7 cellular contexts compared by ENCODE assay signal in genomic region chr1:143803904-143804539, GRCh38.
DNase-seq lines count a peak whose midpoint lies in the region; ATAC-seq and TF ChIP-seq lines count a peak whose summit lies in the region.
"Not testable (repeated sequence)": the region's sequence is repeated elsewhere in the genome, so short reads cannot be mapped to it uniquely, and the experiment has no call there.

No MANE protein-coding gene starts in this region.

- H3K4me1 Mint-ChIP-seq in T-cell; activated naive CD8-positive, alpha-beta T cell treated with anti-CD3 and anti-CD28 coated beads for 36 hours: not testable (repeated sequence)

- peak; percentile 62 for ATAC-seq in GM18498 (IDR thresholded peaks at IDR 0.05; ENCODE audit: unreplicated experiment)
- ATAC-seq in HG03354 (IDR thresholded peaks at IDR 0.05; ENCODE audit: poor library complexity, severe bottlenecking, unreplicated experiment) = peak; percentile 57
- not testable (repeated sequence) for ATAC-seq in T-cell (replicated peaks in 1 of 4)
- ATAC-seq in right lobe of liver = peak; percentile 47 to 81 (median 71)
- peak; percentile 79 for ATAC-seq in sciatic nerve

- H3K27me3 ChIP-seq in right lobe of liver = not testable (repeated sequence)

- H3K27ac Mint-ChIP-seq in T-cell; activated naive CD8-positive, alpha-beta T cell treated with anti-CD3 and anti-CD28 coated beads for 36 hours: not testable (repeated sequence)

- not testable (repeated sequence) for H3K9me3 Mint-ChIP-seq in T-cell; activated naive CD8-positive, alpha-beta T cell treated with anti-CD3 and anti-CD28 coated beads for 36 hours

- H3K4me3 ChIP-seq in fibroblast of pulmonary artery (replicated peaks; ENCODE audit: low read depth, low read length) = peak overlapping the region; percentile 47
- H3K4me3 ChIP-seq in right lobe of liver = peak overlapping the region in 1 of 3 donors; percentile 54

- CTCF ChIA-PET in T-cell (lab: Charles Lee) = not testable (repeated sequence)

- peak overlapping the region in 2 of 3 donors; percentile 60 to 64 for H3K4me3 Mint-ChIP-seq in T-cell
- peak overlapping the region; percentile 63 for H3K4me3 Mint-ChIP-seq in activated naive CD8-positive, alpha-beta T cell treated with anti-CD3 and anti-CD28 coated beads for 36 hours

- TF ChIP-seq CTCF in fibroblast of pulmonary artery (IDR thresholded peaks at IDR 0.05; ENCODE audit: low read length, missing control alignments); right lobe of liver (IDR thresholded peaks at IDR 0.05): not testable (repeated sequence)

- not testable (repeated sequence) for H3K36me3 ChIP-seq in right lobe of liver

- H3K27ac ChIP-seq in right lobe of liver = not testable (repeated sequence)

- not testable (repeated sequence) for H3K4me1 ChIP-seq in right lobe of liver

- not testable (repeated sequence) for H3K36me3 Mint-ChIP-seq in T-cell; activated naive CD8-positive, alpha-beta T cell treated with anti-CD3 and anti-CD28 coated beads for 36 hours

- H3K27me3 Mint-ChIP-seq in T-cell; activated naive CD8-positive, alpha-beta T cell treated with anti-CD3 and anti-CD28 coated beads for 36 hours: not testable (repeated sequence)

- H3K9me3 ChIP-seq in right lobe of liver = not testable (repeated sequence)

- POLR2A ChIA-PET in T-cell (lab: Charles Lee) = not testable (repeated sequence)

- 3% methylated on average over 18 of the region's 29 CpGs for WGBS in right lobe of liver (ENCODE audit: insufficient coverage, low coverage, low lambda C conversion rate, missing lambda C conversion rate)

- DNase-seq in T-cell (peak in 8 of 34 experiments; percentile 0 to 34 (median 6)), fibroblast of pulmonary artery (ENCODE audit: low read depth) (peak; percentile 56), right lobe of liver (peak; percentile 7 to 44 (median 40))
- peak; percentile 15 for DNase-seq in activated naive CD8-positive, alpha-beta T cell treated with anti-CD3 and anti-CD28 coated beads for 36 hours
- DNase-seq in sciatic nerve (ENCODE audit: low spot score) = not testable (repeated sequence)

- intact Hi-C loops in right lobe of liver (cut with DNase I); sciatic nerve (cut with DNase I): not testable (repeated sequence)

- TF ChIP-seq POLR2A in right lobe of liver (IDR thresholded peaks at IDR 0.05) = not testable (repeated sequence)
